7 cellular contexts compared by ENCODE assay signal in the genomic region with DNA sequence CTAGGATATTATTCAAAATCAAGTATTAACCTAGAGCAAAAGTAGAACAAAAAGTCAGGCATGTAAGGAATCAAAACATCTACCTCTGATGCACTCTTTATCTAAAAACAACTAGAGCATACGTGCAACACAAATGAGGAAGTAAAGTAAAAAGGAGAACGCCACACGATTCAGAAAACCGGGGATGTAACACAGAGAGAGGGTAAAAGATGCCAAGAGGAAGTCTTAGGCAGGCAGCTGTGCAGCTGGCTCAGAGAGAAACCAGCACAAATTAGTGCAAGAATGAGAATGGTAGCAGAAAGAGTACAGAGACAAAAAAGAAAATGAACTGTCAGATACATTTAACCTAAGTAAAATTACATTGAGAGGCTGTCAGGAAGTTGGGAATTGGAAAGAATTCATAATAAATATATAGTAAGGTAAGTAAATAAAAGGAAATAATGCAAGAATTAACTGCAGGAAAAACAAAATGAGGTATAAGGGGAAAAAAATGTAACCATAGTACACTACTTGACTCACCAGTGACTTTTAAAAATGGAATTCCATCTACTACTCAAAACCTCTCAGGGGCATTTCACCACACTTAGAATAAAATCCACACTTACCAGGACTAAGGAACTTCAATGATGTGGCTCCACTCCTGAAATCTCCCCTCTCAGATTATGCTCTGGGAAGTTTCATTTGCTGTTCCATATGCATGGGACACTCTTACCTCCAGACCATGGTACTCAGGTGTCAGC. TPM values are rescaled to one million over a fixed set of nuclear protein-coding genes. Genes with fewer than 3 reads are reported as not detected.
DNase-seq lines count a peak whose midpoint lies in the region; ATAC-seq and TF ChIP-seq lines count a peak whose summit lies in the region.

No MANE protein-coding gene starts in this region.

- DNase-seq in GM19240 (ENCODE audit: insufficient read length, low spot score) (peak; percentile 47), OCI-M1 (lab: John Stamatoyannopoulos, UW) (peak; percentile 89), NCI-H446 (lab: John Stamatoyannopoulos, UW) (no peak), smooth muscle cell (lab: John Stamatoyannopoulos, UW; ENCODE audit: unreplicated experiment) (no peak)
- no peak for DNase-seq in activated CD4-positive, alpha-beta memory T cell treated with anti-CD3 and anti-CD28 coated beads for 36 hours

- peak; percentile 91 for ATAC-seq in HG02973 (IDR thresholded peaks at IDR 0.05; ENCODE audit: unreplicated experiment)

- H3K4me1 ChIP-seq in skeletal muscle satellite cell (ENCODE audit: control insufficient read depth, insufficient read depth, low read length) (peaks cover 11% of the 10 kb centered on the region), smooth muscle cell (ENCODE audit: low read depth) (no peaks in the 10 kb centered on the region)

- TF ChIP-seq CTCF in smooth muscle cell (IDR thresholded peaks at IDR 0.05; ENCODE audit: borderline replicate concordance, insufficient read depth, poor library complexity, severe bottlenecking) = no peak

- H2AFZ ChIP-seq in smooth muscle cell (ENCODE audit: low read depth) = no peak overlapping the region

- H3K9ac ChIP-seq in skeletal muscle satellite cell (ENCODE audit: low read depth, low read length) (peak overlapping the region; percentile 23), smooth muscle cell (ENCODE audit: low read depth) (no peak overlapping the region)

- H3K9me3 ChIP-seq in skeletal muscle satellite cell (replicated peaks; ENCODE audit: low read length) = no peaks in the 10 kb centered on the region
- no peaks in the 10 kb centered on the region for H3K9me3 ChIP-seq in smooth muscle cell (replicated peaks; ENCODE audit: low read depth)

- H3K27me3 ChIP-seq in skeletal muscle satellite cell (ENCODE audit: control insufficient read depth, insufficient read depth, low read length) (no peaks in the 10 kb centered on the region), smooth muscle cell (ENCODE audit: low read depth) (no peaks in the 10 kb centered on the region)

- H3K9me3 Mint-ChIP-seq in activated CD4-positive, alpha-beta memory T cell treated with anti-CD3 and anti-CD28 coated beads for 36 hours = no peaks in the 10 kb centered on the region

- H3K36me3 ChIP-seq in skeletal muscle satellite cell (ENCODE audit: insufficient read depth, low read length) (no peaks in the 10 kb centered on the region), smooth muscle cell (ENCODE audit: low read depth) (no peaks in the 10 kb centered on the region)

- H3K4me3 Mint-ChIP-seq in activated CD4-positive, alpha-beta memory T cell treated with anti-CD3 and anti-CD28 coated beads for 36 hours = no peak overlapping the region

- H3K27me3 Mint-ChIP-seq in activated CD4-positive, alpha-beta memory T cell treated with anti-CD3 and anti-CD28 coated beads for 36 hours = peaks cover 28% of the 10 kb centered on the region

- peaks cover 2% of the 10 kb centered on the region for H3K4me1 Mint-ChIP-seq in activated CD4-positive, alpha-beta memory T cell treated with anti-CD3 and anti-CD28 coated beads for 36 hours (ENCODE audit: low read depth)

- H3K27ac Mint-ChIP-seq in activated CD4-positive, alpha-beta memory T cell treated with anti-CD3 and anti-CD28 coated beads for 36 hours = no peak overlapping the region

- peak overlapping the region; percentile 27 for H3K4me3 ChIP-seq in skeletal muscle satellite cell (ENCODE audit: low read length)
- no peak overlapping the region for H3K4me3 ChIP-seq in smooth muscle cell

- no peak overlapping the region for H3K27ac ChIP-seq in smooth muscle cell (ENCODE audit: low read depth)

- H3K4me2 ChIP-seq in skeletal muscle satellite cell (ENCODE audit: low read length) = peak overlapping the region; percentile 75
- no peak overlapping the region for H3K4me2 ChIP-seq in smooth muscle cell

- POLR2A ChIA-PET in activated CD4-positive, alpha-beta memory T cell treated with anti-CD3 and anti-CD28 coated beads for 36 hours (lab: Charles Lee) = no interaction called here

- H3K79me2 ChIP-seq in smooth muscle cell (ENCODE audit: low read depth) = peaks cover 96% of the 10 kb centered on the region

- no peaks in the 10 kb centered on the region for H3K36me3 Mint-ChIP-seq in activated CD4-positive, alpha-beta memory T cell treated with anti-CD3 and anti-CD28 coated beads for 36 hours

- peaks cover 3% of the 10 kb centered on the region for H3F3A ChIP-seq in smooth muscle cell (ENCODE audit: low read depth)

- intact Hi-C loops in activated CD4-positive, alpha-beta memory T cell treated with anti-CD3 and anti-CD28 coated beads for 36 hours (cut with micrococcal nuclease) = no loop called here

- H4K20me1 ChIP-seq in smooth muscle cell (ENCODE audit: low read depth) = peaks cover 93% of the 10 kb centered on the region

- CTCF ChIA-PET in activated CD4-positive, alpha-beta memory T cell treated with anti-CD3 and anti-CD28 coated beads for 36 hours (lab: Charles Lee) = no interaction called here

- over 99% methylated on average over 4 of the region's 4 CpGs for WGBS in smooth muscle cell (ENCODE audit: low lambda C conversion rate)

RNA-seq across cellular contexts. Expression of gene BCAT1, which starts 17.1 kb away (rescaled TPM):
- 178 and 204 TPM in 2 replicates for total RNA-seq in skeletal muscle satellite cell (2012; rRNA removed)
- 10 to 100 TPM; 17.6 to 20.4 TPM for total RNA-seq in activated CD4-positive, alpha-beta memory T cell treated with anti-CD3 and anti-CD28 coated beads for 36 hours
- total RNA-seq in smooth muscle cell = 174 and 200 TPM in 2 replicates
- polyA plus RNA-seq in smooth muscle cell = 57.4 and 78.2 TPM in 2 replicates

Comparison
In these comparisons a context has a peak if more than half of its experiments do, and no peak if none do; other contexts are left out.
1. DNase-seq: peak in GM19240 (single experiment) and OCI-M1 (single experiment); none in NCI-H446 (0 of 2), activated CD4-positive, alpha-beta memory T cell treated with anti-CD3 and anti-CD28 coated beads for 36 hours (single experiment) and smooth muscle cell (single experiment).